In genomic region chr12:89895591-89895990, GRCh38 we compare ENCODE assay signal across 22 cellular contexts.
"Had no signal": no experiment of that assay in that cellular context is flagged by ENCODE, and none has a peak within 500 bp of the region (broad histone marks: within the 10 kb centered on the region; RNA-seq: fewer than 3 reads in every experiment).

No MANE protein-coding gene starts in this region.

- H3K27ac ChIP-seq: SK-N-MC had no signal

- H3K4me3 ChIP-seq: SK-N-MC had no signal

- DNase-seq: activated B cell treated with CpG ODN at 0.5 μM for 24 hours; activated CD4-positive, alpha-beta memory T cell treated with anti-CD3 and anti-CD28 coated beads for 36 hours; activated CD4-positive, alpha-beta T cell treated with anti-CD3 and anti-CD28 coated beads for 1 hour; activated CD4-positive, alpha-beta T cell treated with anti-CD3 and anti-CD28 coated beads, Interleukin-2, amount 10 ng/mL, durations not matched to agents 24 days and 14 days; activated CD8-positive, alpha-beta memory T cell treated with anti-CD3 and anti-CD28 coated beads for 24 hours; activated effector memory CD4-positive, alpha-beta T cell treated with anti-CD3 and anti-CD28 coated beads, Interleukin-2, amount 50 U/mL, for 16 hours; activated naive CD4-positive, alpha-beta T cell treated with Interleukin-2 at 50 U/mL for 16 hours; activated T-cell treated with anti-CD3 and anti-CD28 coated beads, Interleukin-2, amount 50 U/mL, for 4 hours; amygdala; Karpas-422; NCI-H1105 treated with DMSO at 0.1 percent for 48 hours; NCI-H1436 treated with DMSO at 0.1 percent for 48 hours; NCI-H187; NCI-H2081; NCI-H2227 treated with DMSO at 0.1 percent for 48 hours; NCI-H446 treated with DMSO at 0.1 percent for 48 hours; PC-3; SHP77 treated with DMSO at 0.1 percent for 48 hours; T-cell; T-helper 2 cell; T1000 had no signal
